Comparison of ENCODE assay signal across 23 cellular contexts in genomic region chr4:95507147-95507546, GRCh38. TPM values are rescaled to one million over a fixed set of nuclear protein-coding genes. Genes with fewer than 3 reads are reported as not detected.
"Had no signal": no experiment of that assay in that cellular context is flagged by ENCODE, and none has a peak within 500 bp of the region (broad histone marks: within the 10 kb centered on the region; RNA-seq: fewer than 3 reads in every experiment).

No MANE protein-coding gene starts in this region.

- H3K4me3 ChIP-seq: cardiac muscle cell, colonic mucosa, esophagus muscularis mucosa, left ventricle myocardium inferior, prostate gland, transverse colon had no signal

- H3K36me3 Mint-ChIP-seq: activated naive CD8-positive, alpha-beta T cell treated with anti-CD3 and anti-CD28 coated beads, Interleukin-2, amount 10 ng/mL, durations not matched to agents 7 days and 5 days; memory B cell had no signal

- H3K9me3 Mint-ChIP-seq: activated CD4-positive, alpha-beta T cell treated with anti-CD3 and anti-CD28 coated beads, Interleukin-2, amount 10 ng/mL, durations not matched to agents 7 days and 5 days; activated naive CD8-positive, alpha-beta T cell treated with anti-CD3 and anti-CD28 coated beads, Interleukin-2, amount 10 ng/mL, durations not matched to agents 7 days and 5 days had no signal

- H3K4me1 Mint-ChIP-seq: activated CD4-positive, alpha-beta T cell treated with anti-CD3 and anti-CD28 coated beads, Interleukin-2, amount 10 ng/mL, durations not matched to agents 7 days and 5 days; activated naive CD8-positive, alpha-beta T cell treated with anti-CD3 and anti-CD28 coated beads, Interleukin-2, amount 10 ng/mL, durations not matched to agents 7 days and 5 days; memory B cell had no signal

- H3K4me1 ChIP-seq: colonic mucosa, esophagus muscularis mucosa, left ventricle myocardium inferior, prostate gland, transverse colon had no signal

- H3K36me3 ChIP-seq: cardiac muscle cell, colonic mucosa, esophagus muscularis mucosa, left ventricle myocardium inferior, prostate gland, transverse colon had no signal

- H3K4me3 Mint-ChIP-seq: activated CD4-positive, alpha-beta T cell treated with anti-CD3 and anti-CD28 coated beads, Interleukin-2, amount 10 ng/mL, durations not matched to agents 7 days and 5 days; activated naive CD8-positive, alpha-beta T cell treated with anti-CD3 and anti-CD28 coated beads, Interleukin-2, amount 10 ng/mL, durations not matched to agents 7 days and 5 days; memory B cell had no signal

- H3K9me3 ChIP-seq: colonic mucosa, esophagus muscularis mucosa, left ventricle myocardium inferior, prostate gland, transverse colon had no signal

- H3K27me3 ChIP-seq: cardiac muscle cell, colonic mucosa, esophagus muscularis mucosa, transverse colon had no signal

- H3K27me3 Mint-ChIP-seq: memory B cell had no signal

- ATAC-seq: right cardiac atrium had no signal

- DNase-seq: activated CD4-positive, alpha-beta T cell treated with anti-CD3 and anti-CD28 coated beads, Interleukin-2, amount 10 ng/mL, durations not matched to agents 7 days and 5 days; activated CD8-positive, alpha-beta memory T cell treated with anti-CD3 and anti-CD28 coated beads for 24 hours; activated naive CD4-positive, alpha-beta T cell; activated naive CD8-positive, alpha-beta T cell treated with anti-CD3 and anti-CD28 coated beads, Interleukin-2, amount 10 ng/mL, durations not matched to agents 7 days and 5 days; anterior cingulate cortex; colonic mucosa; foreskin fibroblast; glutamatergic neuron; hypothalamus; kidney; left ventricle myocardium inferior; right cardiac atrium; small intestine; stimulated activated CD4-positive, alpha-beta T cell treated with anti-CD3 and anti-CD28 coated beads, Interleukin-4, amount 100 ng/mL, for 4 hours; stimulated activated CD8-positive, alpha-beta memory T cell treated with anti-CD3 and anti-CD28 coated beads, Interleukin-4, amount 100 ng/mL, for 48 hours; stimulated activated naive CD4-positive, alpha-beta T cell treated with Interleukin-2 at 50 U/mL for 16 hours; substantia nigra; T-helper 9 cell; transverse colon had no signal

- H3K27ac Mint-ChIP-seq: activated CD4-positive, alpha-beta T cell treated with anti-CD3 and anti-CD28 coated beads, Interleukin-2, amount 10 ng/mL, durations not matched to agents 7 days and 5 days; activated naive CD8-positive, alpha-beta T cell treated with anti-CD3 and anti-CD28 coated beads, Interleukin-2, amount 10 ng/mL, durations not matched to agents 7 days and 5 days; memory B cell had no signal

- H3K27ac ChIP-seq: cardiac muscle cell, colonic mucosa, esophagus muscularis mucosa, left ventricle myocardium inferior, prostate gland, transverse colon had no signal

RNA-seq across cellular contexts. Expression of gene UNC5C, which starts 41.6 kb away (rescaled TPM):
- total RNA-seq: activated CD4-positive, alpha-beta T cell treated with anti-CD3 and anti-CD28 coated beads, Interleukin-2, amount 10 ng/mL, durations not matched to agents 7 days and 5 days; activated naive CD8-positive, alpha-beta T cell treated with anti-CD3 and anti-CD28 coated beads, Interleukin-2, amount 10 ng/mL, durations not matched to agents 7 days and 5 days had no signal
